ENCODE assay signal across 1 cellular context in genomic region chr2:27428978-27429541, GRCh38.
A peak's percentile ranks its signal among the peaks of the same experiment; 100 is the strongest.
TF ChIP-seq lines count a peak whose summit lies in the region.

No MANE protein-coding gene starts in this region.

TF ChIP-seq in HepG2, 621 proteins besides CTCF, POLR2A, EP300 and RAD21 (continued from another document and continues in another):
- TF ChIP-seq PRMT3 (CRISPR knock-in tag; IDR thresholded peaks at IDR 0.05; ENCODE audit: borderline replicate concordance, low read depth) (peak; percentile 83), TGIF2 (CRISPR knock-in tag; IDR thresholded peaks at IDR 0.05) (peak; percentile 67; the same call in 1 of the 2 replicates), MXD4 (CRISPR knock-in tag; IDR thresholded peaks at IDR 0.05) (peak; percentile 38; the same call in 1 of the 2 replicates), CEBPG (CRISPR knock-in tag; IDR thresholded peaks at IDR 0.05) (no peak), ZNF382 (CRISPR knock-in tag; IDR thresholded peaks at IDR 0.05; ENCODE audit: borderline replicate concordance) (no peak), ZNF766 (CRISPR knock-in tag; IDR thresholded peaks at IDR 0.05; ENCODE audit: borderline replicate concordance) (0 out of 2 replicates have a peak, but pooled peaks have one; percentile 68), AGO1 (IDR thresholded peaks at IDR 0.05; ENCODE audit: low read depth, low read length, poor library complexity, severe bottlenecking) (peak; percentile 42), ZSCAN12 (CRISPR knock-in tag; IDR thresholded peaks at IDR 0.05) (peak; percentile 90; the same call in 1 of the 2 replicates), ZBTB38 (CRISPR knock-in tag; IDR thresholded peaks at IDR 0.05) (peak; percentile 39; the same call in 1 of the 2 replicates), ZNF616 (CRISPR knock-in tag; IDR thresholded peaks at IDR 0.05; ENCODE audit: low read depth) (peak; percentile 72; the same call in 1 of the 2 replicates), RXRB (CRISPR knock-in tag; IDR thresholded peaks at IDR 0.05; ENCODE audit: borderline replicate concordance) (peak; percentile 18; the same call in 1 of the 2 replicates), SP5 (CRISPR knock-in tag; IDR thresholded peaks at IDR 0.05; ENCODE audit: borderline replicate concordance, low read depth) (peak; percentile 61; the same call in 1 of the 2 replicates), PITX1 (CRISPR knock-in tag; IDR thresholded peaks at IDR 0.05) (peak; percentile 12; the same call in 1 of the 2 replicates), SPEN (CRISPR knock-in tag; IDR thresholded peaks at IDR 0.05; ENCODE audit: low read depth) (peak; percentile 91; the same call in 1 of the 2 replicates), ZNF703 (CRISPR knock-in tag; IDR thresholded peaks at IDR 0.05; ENCODE audit: borderline replicate concordance) (no peak), TBP (CRISPR knock-in tag; IDR thresholded peaks at IDR 0.05) (peak; percentile 47; the same call in 1 of the 2 replicates), E2F1 (CRISPR knock-in tag; IDR thresholded peaks at IDR 0.05) (peak; percentile 84), ZUFSP (CRISPR knock-in tag; IDR thresholded peaks at IDR 0.05; ENCODE audit: borderline replicate concordance) (no peak), ZFY (CRISPR knock-in tag; IDR thresholded peaks at IDR 0.05) (peak; percentile 90), MTA1 (CRISPR knock-in tag; IDR thresholded peaks at IDR 0.05; ENCODE audit: borderline replicate concordance) (peak; percentile 56; the same call in 1 of the 2 replicates), ZNF34 (CRISPR knock-in tag; IDR thresholded peaks at IDR 0.05; ENCODE audit: borderline replicate concordance) (peak; percentile 87; the same call in 1 of the 2 replicates), BORCS8-MEF2B (CRISPR knock-in tag; IDR thresholded peaks at IDR 0.05) (peak; percentile 68), MAFF (IDR thresholded peaks at IDR 0.05; ENCODE audit: low read depth, low read length) (no peak), ZNF891 (CRISPR knock-in tag; IDR thresholded peaks at IDR 0.05) (peak; percentile 81), SMAD1 (CRISPR knock-in tag; IDR thresholded peaks at IDR 0.05; ENCODE audit: borderline replicate concordance, low read depth) (0 out of 2 replicates have a peak, but pooled peaks have one; percentile 9), MLX (CRISPR knock-in tag; IDR thresholded peaks at IDR 0.05) (no peak), ZFX (CRISPR knock-in tag; IDR thresholded peaks at IDR 0.05; ENCODE audit: low read depth) (peak; percentile 94)
- TF ChIP-seq, protein P1, sequence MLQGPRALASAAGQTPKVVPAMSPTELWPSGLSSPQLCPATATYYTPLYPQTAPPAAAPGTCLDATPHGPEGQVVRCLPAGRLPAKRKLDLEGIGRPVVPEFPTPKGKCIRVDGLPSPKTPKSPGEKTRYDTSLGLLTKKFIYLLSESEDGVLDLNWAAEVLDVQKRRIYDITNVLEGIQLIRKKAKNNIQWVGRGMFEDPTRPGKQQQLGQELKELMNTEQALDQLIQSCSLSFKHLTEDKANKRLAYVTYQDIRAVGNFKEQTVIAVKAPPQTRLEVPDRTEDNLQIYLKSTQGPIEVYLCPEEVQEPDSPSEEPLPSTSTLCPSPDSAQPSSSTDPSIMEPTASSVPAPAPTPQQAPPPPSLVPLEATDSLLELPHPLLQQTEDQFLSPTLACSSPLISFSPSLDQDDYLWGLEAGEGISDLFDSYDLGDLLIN (CRISPR knock-in tag; IDR thresholded peaks at IDR 0.05; ENCODE audit: borderline replicate concordance), result 0 out of 2 replicates have a peak, but pooled peaks have one; percentile 86
- TF ChIP-seq, protein P2, sequence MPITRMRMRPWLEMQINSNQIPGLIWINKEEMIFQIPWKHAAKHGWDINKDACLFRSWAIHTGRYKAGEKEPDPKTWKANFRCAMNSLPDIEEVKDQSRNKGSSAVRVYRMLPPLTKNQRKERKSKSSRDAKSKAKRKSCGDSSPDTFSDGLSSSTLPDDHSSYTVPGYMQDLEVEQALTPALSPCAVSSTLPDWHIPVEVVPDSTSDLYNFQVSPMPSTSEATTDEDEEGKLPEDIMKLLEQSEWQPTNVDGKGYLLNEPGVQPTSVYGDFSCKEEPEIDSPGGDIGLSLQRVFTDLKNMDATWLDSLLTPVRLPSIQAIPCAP (CRISPR knock-in tag; IDR thresholded peaks at IDR 0.05; ENCODE audit: low read depth), result 0 out of 2 replicates have a peak, but pooled peaks have one; percentile 36
- TF ChIP-seq, protein P3, sequence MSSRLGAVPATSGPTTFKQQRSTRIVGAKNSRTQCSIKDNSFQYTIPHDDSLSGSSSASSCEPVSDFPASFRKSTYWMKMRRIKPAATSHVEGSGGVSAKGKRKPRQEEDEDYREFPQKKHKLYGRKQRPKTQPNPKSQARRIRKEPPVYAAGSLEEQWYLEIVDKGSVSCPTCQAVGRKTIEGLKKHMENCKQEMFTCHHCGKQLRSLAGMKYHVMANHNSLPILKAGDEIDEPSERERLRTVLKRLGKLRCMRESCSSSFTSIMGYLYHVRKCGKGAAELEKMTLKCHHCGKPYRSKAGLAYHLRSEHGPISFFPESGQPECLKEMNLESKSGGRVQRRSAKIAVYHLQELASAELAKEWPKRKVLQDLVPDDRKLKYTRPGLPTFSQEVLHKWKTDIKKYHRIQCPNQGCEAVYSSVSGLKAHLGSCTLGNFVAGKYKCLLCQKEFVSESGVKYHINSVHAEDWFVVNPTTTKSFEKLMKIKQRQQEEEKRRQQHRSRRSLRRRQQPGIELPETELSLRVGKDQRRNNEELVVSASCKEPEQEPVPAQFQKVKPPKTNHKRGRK (CRISPR knock-in tag; IDR thresholded peaks at IDR 0.05), result no peak
- TF ChIP-seq, protein P4, sequence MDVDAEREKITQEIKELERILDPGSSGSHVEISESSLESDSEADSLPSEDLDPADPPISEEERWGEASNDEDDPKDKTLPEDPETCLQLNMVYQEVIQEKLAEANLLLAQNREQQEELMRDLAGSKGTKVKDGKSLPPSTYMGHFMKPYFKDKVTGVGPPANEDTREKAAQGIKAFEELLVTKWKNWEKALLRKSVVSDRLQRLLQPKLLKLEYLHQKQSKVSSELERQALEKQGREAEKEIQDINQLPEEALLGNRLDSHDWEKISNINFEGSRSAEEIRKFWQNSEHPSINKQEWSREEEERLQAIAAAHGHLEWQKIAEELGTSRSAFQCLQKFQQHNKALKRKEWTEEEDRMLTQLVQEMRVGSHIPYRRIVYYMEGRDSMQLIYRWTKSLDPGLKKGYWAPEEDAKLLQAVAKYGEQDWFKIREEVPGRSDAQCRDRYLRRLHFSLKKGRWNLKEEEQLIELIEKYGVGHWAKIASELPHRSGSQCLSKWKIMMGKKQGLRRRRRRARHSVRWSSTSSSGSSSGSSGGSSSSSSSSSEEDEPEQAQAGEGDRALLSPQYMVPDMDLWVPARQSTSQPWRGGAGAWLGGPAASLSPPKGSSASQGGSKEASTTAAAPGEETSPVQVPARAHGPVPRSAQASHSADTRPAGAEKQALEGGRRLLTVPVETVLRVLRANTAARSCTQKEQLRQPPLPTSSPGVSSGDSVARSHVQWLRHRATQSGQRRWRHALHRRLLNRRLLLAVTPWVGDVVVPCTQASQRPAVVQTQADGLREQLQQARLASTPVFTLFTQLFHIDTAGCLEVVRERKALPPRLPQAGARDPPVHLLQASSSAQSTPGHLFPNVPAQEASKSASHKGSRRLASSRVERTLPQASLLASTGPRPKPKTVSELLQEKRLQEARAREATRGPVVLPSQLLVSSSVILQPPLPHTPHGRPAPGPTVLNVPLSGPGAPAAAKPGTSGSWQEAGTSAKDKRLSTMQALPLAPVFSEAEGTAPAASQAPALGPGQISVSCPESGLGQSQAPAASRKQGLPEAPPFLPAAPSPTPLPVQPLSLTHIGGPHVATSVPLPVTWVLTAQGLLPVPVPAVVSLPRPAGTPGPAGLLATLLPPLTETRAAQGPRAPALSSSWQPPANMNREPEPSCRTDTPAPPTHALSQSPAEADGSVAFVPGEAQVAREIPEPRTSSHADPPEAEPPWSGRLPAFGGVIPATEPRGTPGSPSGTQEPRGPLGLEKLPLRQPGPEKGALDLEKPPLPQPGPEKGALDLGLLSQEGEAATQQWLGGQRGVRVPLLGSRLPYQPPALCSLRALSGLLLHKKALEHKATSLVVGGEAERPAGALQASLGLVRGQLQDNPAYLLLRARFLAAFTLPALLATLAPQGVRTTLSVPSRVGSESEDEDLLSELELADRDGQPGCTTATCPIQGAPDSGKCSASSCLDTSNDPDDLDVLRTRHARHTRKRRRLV (CRISPR knock-in tag; IDR thresholded peaks at IDR 0.05), result peak; percentile 67
- TF ChIP-seq, protein P5, sequence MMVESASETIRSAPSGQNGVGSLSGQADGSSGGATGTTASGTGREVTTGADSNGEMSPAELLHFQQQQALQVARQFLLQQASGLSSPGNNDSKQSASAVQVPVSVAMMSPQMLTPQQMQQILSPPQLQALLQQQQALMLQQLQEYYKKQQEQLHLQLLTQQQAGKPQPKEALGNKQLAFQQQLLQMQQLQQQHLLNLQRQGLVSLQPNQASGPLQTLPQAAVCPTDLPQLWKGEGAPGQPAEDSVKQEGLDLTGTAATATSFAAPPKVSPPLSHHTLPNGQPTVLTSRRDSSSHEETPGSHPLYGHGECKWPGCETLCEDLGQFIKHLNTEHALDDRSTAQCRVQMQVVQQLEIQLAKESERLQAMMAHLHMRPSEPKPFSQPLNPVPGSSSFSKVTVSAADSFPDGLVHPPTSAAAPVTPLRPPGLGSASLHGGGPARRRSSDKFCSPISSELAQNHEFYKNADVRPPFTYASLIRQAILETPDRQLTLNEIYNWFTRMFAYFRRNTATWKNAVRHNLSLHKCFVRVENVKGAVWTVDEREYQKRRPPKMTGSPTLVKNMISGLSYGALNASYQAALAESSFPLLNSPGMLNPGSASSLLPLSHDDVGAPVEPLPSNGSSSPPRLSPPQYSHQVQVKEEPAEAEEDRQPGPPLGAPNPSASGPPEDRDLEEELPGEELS (CRISPR knock-in tag; IDR thresholded peaks at IDR 0.05), result peak; percentile 61
- TF ChIP-seq, protein P6, sequence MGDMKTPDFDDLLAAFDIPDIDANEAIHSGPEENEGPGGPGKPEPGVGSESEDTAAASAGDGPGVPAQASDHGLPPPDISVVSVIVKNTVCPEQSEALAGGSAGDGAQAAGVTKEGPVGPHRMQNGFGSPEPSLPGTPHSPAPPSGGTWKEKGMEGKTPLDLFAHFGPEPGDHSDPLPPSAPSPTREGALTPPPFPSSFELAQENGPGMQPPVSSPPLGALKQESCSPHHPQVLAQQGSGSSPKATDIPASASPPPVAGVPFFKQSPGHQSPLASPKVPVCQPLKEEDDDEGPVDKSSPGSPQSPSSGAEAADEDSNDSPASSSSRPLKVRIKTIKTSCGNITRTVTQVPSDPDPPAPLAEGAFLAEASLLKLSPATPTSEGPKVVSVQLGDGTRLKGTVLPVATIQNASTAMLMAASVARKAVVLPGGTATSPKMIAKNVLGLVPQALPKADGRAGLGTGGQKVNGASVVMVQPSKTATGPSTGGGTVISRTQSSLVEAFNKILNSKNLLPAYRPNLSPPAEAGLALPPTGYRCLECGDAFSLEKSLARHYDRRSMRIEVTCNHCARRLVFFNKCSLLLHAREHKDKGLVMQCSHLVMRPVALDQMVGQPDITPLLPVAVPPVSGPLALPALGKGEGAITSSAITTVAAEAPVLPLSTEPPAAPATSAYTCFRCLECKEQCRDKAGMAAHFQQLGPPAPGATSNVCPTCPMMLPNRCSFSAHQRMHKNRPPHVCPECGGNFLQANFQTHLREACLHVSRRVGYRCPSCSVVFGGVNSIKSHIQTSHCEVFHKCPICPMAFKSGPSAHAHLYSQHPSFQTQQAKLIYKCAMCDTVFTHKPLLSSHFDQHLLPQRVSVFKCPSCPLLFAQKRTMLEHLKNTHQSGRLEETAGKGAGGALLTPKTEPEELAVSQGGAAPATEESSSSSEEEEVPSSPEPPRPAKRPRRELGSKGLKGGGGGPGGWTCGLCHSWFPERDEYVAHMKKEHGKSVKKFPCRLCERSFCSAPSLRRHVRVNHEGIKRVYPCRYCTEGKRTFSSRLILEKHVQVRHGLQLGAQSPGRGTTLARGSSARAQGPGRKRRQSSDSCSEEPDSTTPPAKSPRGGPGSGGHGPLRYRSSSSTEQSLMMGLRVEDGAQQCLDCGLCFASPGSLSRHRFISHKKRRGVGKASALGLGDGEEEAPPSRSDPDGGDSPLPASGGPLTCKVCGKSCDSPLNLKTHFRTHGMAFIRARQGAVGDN (CRISPR knock-in tag; IDR thresholded peaks at IDR 0.05), result peak; percentile 86
- TF ChIP-seq, protein P7, sequence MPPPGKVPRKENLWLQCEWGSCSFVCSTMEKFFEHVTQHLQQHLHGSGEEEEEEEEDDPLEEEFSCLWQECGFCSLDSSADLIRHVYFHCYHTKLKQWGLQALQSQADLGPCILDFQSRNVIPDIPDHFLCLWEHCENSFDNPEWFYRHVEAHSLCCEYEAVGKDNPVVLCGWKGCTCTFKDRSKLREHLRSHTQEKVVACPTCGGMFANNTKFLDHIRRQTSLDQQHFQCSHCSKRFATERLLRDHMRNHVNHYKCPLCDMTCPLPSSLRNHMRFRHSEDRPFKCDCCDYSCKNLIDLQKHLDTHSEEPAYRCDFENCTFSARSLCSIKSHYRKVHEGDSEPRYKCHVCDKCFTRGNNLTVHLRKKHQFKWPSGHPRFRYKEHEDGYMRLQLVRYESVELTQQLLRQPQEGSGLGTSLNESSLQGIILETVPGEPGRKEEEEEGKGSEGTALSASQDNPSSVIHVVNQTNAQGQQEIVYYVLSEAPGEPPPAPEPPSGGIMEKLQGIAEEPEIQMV (CRISPR knock-in tag; IDR thresholded peaks at IDR 0.05; ENCODE audit: low read depth), result peak; percentile 93
